In genomic region chr3:112799946-112800345, GRCh38 we compare ENCODE assay signal across 20 cellular contexts. TPM values are rescaled to one million over a fixed set of nuclear protein-coding genes. Genes with fewer than 3 reads are reported as not detected.
DNase-seq lines count a peak whose midpoint lies in the region.
"Had no signal": no experiment of that assay in that cellular context is flagged by ENCODE, and none has a peak within 500 bp of the region (broad histone marks: within the 10 kb centered on the region; RNA-seq: fewer than 3 reads in every experiment).

No MANE protein-coding gene starts in this region.

- DNase-seq in ELR (ENCODE audit: low read depth) = peak; percentile 12
- peak; percentile 86 for DNase-seq in NCI-H2029 treated with DMSO at 0.1 percent for 48 hours (lab: John Stamatoyannopoulos, UW)
- DNase-seq in stimulated activated CD4-positive, alpha-beta T cell treated with anti-CD3 and anti-CD28 coated beads, Interleukin-4, amount 100 ng/mL, for 1 hour = no peak
- DNase-seq in amniotic stem cell (lab: John Stamatoyannopoulos, UW) = no peak
- DNase-seq in NCI-H1105 (lab: John Stamatoyannopoulos, UW) = no peak
- DNase-seq: activated CD4-positive, alpha-beta memory T cell treated with anti-CD3 and anti-CD28 coated beads for 36 hours; activated CD4-positive, CD25-positive, alpha-beta regulatory T cell; activated naive CD4-positive, alpha-beta T cell; activated T-cell treated with anti-CD3 and anti-CD28 coated beads for 4 hours; BE2C; Caco-2; left colon; MG63; stimulated activated CD4-positive, alpha-beta T cell treated with anti-CD3 and anti-CD28 coated beads, Interleukin-4, amount 100 ng/mL, for 4 hours; stimulated activated naive CD8-positive, alpha-beta T cell treated with anti-CD3 and anti-CD28 coated beads, Interleukin-15, amount 100 ng/mL, for 72 hours; T-helper 9 cell; upper lobe of left lung had no signal

- no peak overlapping the region for H3K4me3 ChIP-seq in esophagus (ENCODE audit: low read depth in 1 of 2, low read length in 2 of 2)
- H3K4me3 ChIP-seq in muscle layer of duodenum (ENCODE audit: low read depth in 1 of 2, low read length in 2 of 2) = no peak overlapping the region
- H3K4me3 ChIP-seq: esophagus muscularis mucosa, MG63, upper lobe of left lung had no signal

- H3K36me3 ChIP-seq in esophagus (ENCODE audit: control insufficient read depth in 2 of 2, insufficient read depth in 2 of 2, low read length in 1 of 2) (no peaks in the 10 kb centered on the region), muscle layer of duodenum (ENCODE audit: control insufficient read depth in 1 of 2, insufficient read depth in 2 of 2, low read length in 2 of 2) (no peaks in the 10 kb centered on the region)
- H3K36me3 ChIP-seq: BE2C, esophagus muscularis mucosa, MG63, upper lobe of left lung had no signal

- H3K27ac ChIP-seq in esophagus (ENCODE audit: low read depth in 2 of 2, low read length in 1 of 2) (peak overlapping the region; percentile 49 to 57), muscle layer of duodenum (ENCODE audit: low read length) (peak overlapping the region; percentile 12)
- H3K27ac ChIP-seq: esophagus muscularis mucosa, upper lobe of left lung had no signal

- H3K27me3 ChIP-seq in esophagus (ENCODE audit: control insufficient read depth in 1 of 2, insufficient read depth in 2 of 2, low read length in 2 of 2) (no peaks in the 10 kb centered on the region), muscle layer of duodenum (ENCODE audit: low read depth, low read length) (no peaks in the 10 kb centered on the region)
- H3K27me3 ChIP-seq: BE2C, esophagus muscularis mucosa, MG63, upper lobe of left lung had no signal

- H3K4me1 ChIP-seq in esophagus (ENCODE audit: control insufficient read depth in 2 of 2, insufficient read depth in 2 of 2, low read length in 1 of 2) (no peaks in the 10 kb centered on the region), muscle layer of duodenum (ENCODE audit: control insufficient read depth in 1 of 2, insufficient read depth in 2 of 2, low read length in 2 of 2) (peaks cover 0 to 3% of the 10 kb centered on the region in 2 donors)
- H3K4me1 ChIP-seq: esophagus muscularis mucosa, upper lobe of left lung had no signal

- H3K9me3 ChIP-seq in esophagus (ENCODE audit: control insufficient read depth in 2 of 2, insufficient read depth in 1 of 2, low read depth in 1 of 2, low read length in 1 of 2) (no peaks in the 10 kb centered on the region), muscle layer of duodenum (ENCODE audit: control insufficient read depth in 1 of 2, low read length in 2 of 2) (no peaks in the 10 kb centered on the region)
- H3K9me3 ChIP-seq: BE2C, Caco-2, esophagus muscularis mucosa, MG63, upper lobe of left lung had no signal

RNA-seq across cellular contexts. Expression of gene CD200R1L, which starts 46.7 kb away (rescaled TPM):
- polyA plus RNA-seq in esophagus = not detected

Comparison
In these comparisons a context has a peak if more than half of its experiments do, and no peak if none do; other contexts are left out.
1. DNase-seq: peak in ELR (single experiment) and NCI-H2029 treated with DMSO at 0.1 percent for 48 hours (single experiment); none in stimulated activated CD4-positive, alpha-beta T cell treated with anti-CD3 and anti-CD28 coated beads, Interleukin-4, amount 100 ng/mL, for 1 hour (single experiment), amniotic stem cell (single experiment) and NCI-H1105 (single experiment).